In the genomic region with DNA sequence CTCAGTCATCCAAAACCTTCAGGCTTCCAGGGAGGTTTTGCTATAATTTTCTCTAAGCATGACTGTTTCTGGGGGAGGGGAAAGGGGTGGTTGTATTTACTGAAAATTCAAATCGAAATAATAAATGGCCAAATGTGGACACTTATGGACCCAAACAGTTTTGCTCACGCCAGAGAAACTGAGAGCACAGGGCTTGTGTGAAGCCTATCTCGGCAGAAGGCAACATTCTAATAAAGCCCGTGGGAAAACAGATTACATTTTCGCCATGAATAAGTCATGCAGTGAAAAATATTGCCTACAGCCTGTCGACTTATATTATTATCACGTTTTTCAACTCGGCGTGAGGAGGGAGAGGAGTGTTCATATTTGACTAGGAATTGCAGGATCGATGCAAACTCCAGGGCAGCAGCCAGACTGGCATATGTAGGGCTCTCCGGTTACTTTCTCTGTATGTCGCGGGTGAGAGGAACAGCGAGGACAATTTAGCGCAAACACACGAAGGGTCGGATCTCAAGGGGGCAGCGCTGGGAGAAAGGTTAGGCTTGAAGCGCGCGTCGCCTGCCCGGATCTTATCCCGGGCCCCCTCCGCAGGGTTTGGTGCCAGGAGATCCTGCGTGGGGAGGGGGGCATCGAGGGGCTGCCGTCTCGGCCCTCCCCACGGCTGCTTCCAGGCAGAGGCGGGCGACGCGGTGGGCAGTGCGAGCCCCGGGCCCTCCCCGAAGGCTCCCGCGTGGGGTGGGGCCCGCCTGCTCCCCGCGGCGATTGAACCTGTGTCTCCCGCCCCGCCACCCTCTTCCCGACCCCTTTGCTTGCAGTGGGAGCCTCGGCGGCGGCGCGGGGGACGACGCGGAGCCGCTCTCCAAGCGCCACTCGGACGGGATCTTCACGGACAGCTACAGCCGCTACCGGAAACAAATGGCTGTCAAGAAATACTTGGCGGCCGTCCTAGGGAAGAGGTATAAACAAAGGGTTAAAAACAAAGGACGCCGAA, we compare ENCODE assay signal across 2 cellular contexts.
TF ChIP-seq lines count a peak whose summit lies in the region.

No MANE protein-coding gene starts in this region.

TF ChIP-seq in liver, 16 proteins besides CTCF, POLR2A, EP300 and RAD21:
- TF ChIP-seq, protein P1, sequence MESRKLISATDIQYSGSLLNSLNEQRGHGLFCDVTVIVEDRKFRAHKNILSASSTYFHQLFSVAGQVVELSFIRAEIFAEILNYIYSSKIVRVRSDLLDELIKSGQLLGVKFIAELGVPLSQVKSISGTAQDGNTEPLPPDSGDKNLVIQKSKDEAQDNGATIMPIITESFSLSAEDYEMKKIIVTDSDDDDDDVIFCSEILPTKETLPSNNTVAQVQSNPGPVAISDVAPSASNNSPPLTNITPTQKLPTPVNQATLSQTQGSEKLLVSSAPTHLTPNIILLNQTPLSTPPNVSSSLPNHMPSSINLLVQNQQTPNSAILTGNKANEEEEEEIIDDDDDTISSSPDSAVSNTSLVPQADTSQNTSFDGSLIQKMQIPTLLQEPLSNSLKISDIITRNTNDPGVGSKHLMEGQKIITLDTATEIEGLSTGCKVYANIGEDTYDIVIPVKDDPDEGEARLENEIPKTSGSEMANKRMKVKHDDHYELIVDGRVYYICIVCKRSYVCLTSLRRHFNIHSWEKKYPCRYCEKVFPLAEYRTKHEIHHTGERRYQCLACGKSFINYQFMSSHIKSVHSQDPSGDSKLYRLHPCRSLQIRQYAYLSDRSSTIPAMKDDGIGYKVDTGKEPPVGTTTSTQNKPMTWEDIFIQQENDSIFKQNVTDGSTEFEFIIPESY (IDR thresholded peaks at IDR 0.05), result no peak
- TF ChIP-seq FOXA1 (IDR thresholded peaks at IDR 0.05) (no peak), RXRA (IDR thresholded peaks at IDR 0.05) (no peak), EGR1 (IDR thresholded peaks at IDR 0.05; ENCODE audit: low read depth in 2 of 2) (no peak), YY1 (IDR thresholded peaks at IDR 0.05) (no peak), NR2F2 (IDR thresholded peaks at IDR 0.05) (no peak), FOXA2 (IDR thresholded peaks at IDR 0.05) (no peak), SP1 (IDR thresholded peaks at IDR 0.05) (no peak)
- TF ChIP-seq, protein P2, sequence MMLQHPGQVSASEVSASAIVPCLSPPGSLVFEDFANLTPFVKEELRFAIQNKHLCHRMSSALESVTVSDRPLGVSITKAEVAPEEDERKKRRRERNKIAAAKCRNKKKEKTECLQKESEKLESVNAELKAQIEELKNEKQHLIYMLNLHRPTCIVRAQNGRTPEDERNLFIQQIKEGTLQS (IDR thresholded peaks at IDR 0.05), result no peak
- TF ChIP-seq, protein P3, sequence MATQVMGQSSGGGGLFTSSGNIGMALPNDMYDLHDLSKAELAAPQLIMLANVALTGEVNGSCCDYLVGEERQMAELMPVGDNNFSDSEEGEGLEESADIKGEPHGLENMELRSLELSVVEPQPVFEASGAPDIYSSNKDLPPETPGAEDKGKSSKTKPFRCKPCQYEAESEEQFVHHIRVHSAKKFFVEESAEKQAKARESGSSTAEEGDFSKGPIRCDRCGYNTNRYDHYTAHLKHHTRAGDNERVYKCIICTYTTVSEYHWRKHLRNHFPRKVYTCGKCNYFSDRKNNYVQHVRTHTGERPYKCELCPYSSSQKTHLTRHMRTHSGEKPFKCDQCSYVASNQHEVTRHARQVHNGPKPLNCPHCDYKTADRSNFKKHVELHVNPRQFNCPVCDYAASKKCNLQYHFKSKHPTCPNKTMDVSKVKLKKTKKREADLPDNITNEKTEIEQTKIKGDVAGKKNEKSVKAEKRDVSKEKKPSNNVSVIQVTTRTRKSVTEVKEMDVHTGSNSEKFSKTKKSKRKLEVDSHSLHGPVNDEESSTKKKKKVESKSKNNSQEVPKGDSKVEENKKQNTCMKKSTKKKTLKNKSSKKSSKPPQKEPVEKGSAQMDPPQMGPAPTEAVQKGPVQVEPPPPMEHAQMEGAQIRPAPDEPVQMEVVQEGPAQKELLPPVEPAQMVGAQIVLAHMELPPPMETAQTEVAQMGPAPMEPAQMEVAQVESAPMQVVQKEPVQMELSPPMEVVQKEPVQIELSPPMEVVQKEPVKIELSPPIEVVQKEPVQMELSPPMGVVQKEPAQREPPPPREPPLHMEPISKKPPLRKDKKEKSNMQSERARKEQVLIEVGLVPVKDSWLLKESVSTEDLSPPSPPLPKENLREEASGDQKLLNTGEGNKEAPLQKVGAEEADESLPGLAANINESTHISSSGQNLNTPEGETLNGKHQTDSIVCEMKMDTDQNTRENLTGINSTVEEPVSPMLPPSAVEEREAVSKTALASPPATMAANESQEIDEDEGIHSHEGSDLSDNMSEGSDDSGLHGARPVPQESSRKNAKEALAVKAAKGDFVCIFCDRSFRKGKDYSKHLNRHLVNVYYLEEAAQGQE (IDR thresholded peaks at IDR 0.05), result no peak

TF ChIP-seq in HepG2, 621 proteins besides CTCF, POLR2A, EP300 and RAD21 (continued from another document):
- TF ChIP-seq, protein P4, sequence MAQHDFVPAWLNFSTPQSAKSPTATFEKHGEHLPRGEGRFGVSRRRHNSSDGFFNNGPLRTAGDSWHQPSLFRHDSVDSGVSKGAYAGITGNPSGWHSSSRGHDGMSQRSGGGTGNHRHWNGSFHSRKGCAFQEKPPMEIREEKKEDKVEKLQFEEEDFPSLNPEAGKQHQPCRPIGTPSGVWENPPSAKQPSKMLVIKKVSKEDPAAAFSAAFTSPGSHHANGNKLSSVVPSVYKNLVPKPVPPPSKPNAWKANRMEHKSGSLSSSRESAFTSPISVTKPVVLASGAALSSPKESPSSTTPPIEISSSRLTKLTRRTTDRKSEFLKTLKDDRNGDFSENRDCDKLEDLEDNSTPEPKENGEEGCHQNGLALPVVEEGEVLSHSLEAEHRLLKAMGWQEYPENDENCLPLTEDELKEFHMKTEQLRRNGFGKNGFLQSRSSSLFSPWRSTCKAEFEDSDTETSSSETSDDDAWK (CRISPR knock-in tag; IDR thresholded peaks at IDR 0.05), result no peak
- TF ChIP-seq ZNF724P (CRISPR knock-in tag; IDR thresholded peaks at IDR 0.05; ENCODE audit: borderline replicate concordance), result no peak
- TF ChIP-seq MED13 (CRISPR knock-in tag; IDR thresholded peaks at IDR 0.05), result no peak
- no peak for TF ChIP-seq AGO2 (optimal IDR thresholded peaks at IDR 0.05; ENCODE audit: low read depth, low read length)
- no peak for TF ChIP-seq TMF1 (CRISPR knock-in tag; IDR thresholded peaks at IDR 0.05; ENCODE audit: low read depth)
- TF ChIP-seq, protein P5, sequence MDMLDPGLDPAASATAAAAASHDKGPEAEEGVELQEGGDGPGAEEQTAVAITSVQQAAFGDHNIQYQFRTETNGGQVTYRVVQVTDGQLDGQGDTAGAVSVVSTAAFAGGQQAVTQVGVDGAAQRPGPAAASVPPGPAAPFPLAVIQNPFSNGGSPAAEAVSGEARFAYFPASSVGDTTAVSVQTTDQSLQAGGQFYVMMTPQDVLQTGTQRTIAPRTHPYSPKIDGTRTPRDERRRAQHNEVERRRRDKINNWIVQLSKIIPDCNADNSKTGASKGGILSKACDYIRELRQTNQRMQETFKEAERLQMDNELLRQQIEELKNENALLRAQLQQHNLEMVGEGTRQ (IDR thresholded peaks at IDR 0.05; ENCODE audit: low read depth, low read length), result no peak
- TF ChIP-seq, protein P5 (CRISPR knock-in tag; IDR thresholded peaks at IDR 0.05; ENCODE audit: borderline replicate concordance), result no peak
- no peak for TF ChIP-seq IRX3 (CRISPR knock-in tag; IDR thresholded peaks at IDR 0.05; ENCODE audit: borderline replicate concordance, low read depth)
- no peak for TF ChIP-seq SAFB2 (CRISPR knock-in tag; IDR thresholded peaks at IDR 0.05; ENCODE audit: borderline replicate concordance, low read depth)
- no peak for TF ChIP-seq SMC3 (IDR thresholded peaks at IDR 0.05; ENCODE audit: low read length)
- TF ChIP-seq ZNF326 (CRISPR knock-in tag; IDR thresholded peaks at IDR 0.05; ENCODE audit: borderline replicate concordance), result no peak
- TF ChIP-seq ZNF138 (CRISPR knock-in tag; IDR thresholded peaks at IDR 0.05; ENCODE audit: low read depth), result no peak
